Comparison of ENCODE assay signal across 19 cellular contexts in the genomic region with DNA sequence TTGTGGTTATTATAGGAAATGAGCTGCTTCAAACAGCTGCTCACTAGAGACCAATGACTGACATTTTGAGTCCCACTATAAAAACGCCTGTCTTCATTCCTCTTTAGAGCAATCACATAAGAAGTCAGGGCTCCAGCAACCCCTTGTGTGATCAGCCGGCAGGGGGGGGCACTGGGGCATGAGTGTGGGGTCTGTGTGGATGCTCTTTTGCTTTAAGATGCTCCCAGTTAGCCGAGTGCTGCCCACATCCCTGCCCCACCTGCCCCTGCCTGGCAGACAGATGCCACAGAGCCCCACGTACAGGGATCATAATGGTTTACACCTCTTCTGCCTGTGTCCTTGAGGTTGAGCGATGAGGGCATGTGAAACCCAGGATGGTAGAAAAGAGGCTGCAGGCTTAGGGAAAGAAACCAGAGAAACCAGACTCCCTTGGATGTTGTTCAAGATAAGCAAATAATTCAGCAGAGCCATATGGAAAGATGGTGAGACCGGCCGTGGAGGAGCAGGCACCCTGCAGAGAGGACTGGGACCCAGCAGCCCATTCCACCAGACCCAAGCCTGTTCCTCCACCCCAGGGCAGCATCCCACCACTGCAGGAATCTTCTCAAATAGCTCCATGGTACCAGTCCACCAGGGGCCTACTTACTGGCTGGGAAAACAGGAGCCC. TPM values are rescaled to one million over a fixed set of nuclear protein-coding genes. Genes with fewer than 3 reads are reported as not detected.
A peak's percentile ranks its signal among the peaks of the same experiment; 100 is the strongest.
DNase-seq lines count a peak whose midpoint lies in the region; ATAC-seq and TF ChIP-seq lines count a peak whose summit lies in the region.
"Had no signal": no experiment of that assay in that cellular context is flagged by ENCODE, and none has a peak within 500 bp of the region (broad histone marks: within the 10 kb centered on the region; RNA-seq: fewer than 3 reads in every experiment).

No MANE protein-coding gene starts in this region.

- H3K27ac ChIP-seq in dorsolateral prefrontal cortex (no peak overlapping the region), tibial artery (no peak overlapping the region)
- H3K27ac ChIP-seq: KMS-11 had no signal

- no peaks in the 10 kb centered on the region for H3K4me1 ChIP-seq in tibial artery

- no peak for ATAC-seq in GM18870 (IDR thresholded peaks at IDR 0.05; ENCODE audit: unreplicated experiment)
- ATAC-seq: HepG2 had no signal

- intact Hi-C loops in dorsolateral prefrontal cortex (cut with DNase I), result loop anchor here in 1 of 2 donors (10.0 kb wide), 1 partner anchor 242 kb away; no protein-coding TSS in a partner anchor
- intact Hi-C loops in tibial artery (cut with DNase I; ENCODE audit: low total_unique reads), result no loop called here

- no peaks in the 10 kb centered on the region for H3K9me3 ChIP-seq in tibial artery

- no peaks in the 10 kb centered on the region for H3K36me3 ChIP-seq in tibial artery

- TF ChIP-seq CTCF in dorsolateral prefrontal cortex (IDR thresholded peaks at IDR 0.05 in 54 of 56, conservative IDR thresholded peaks at IDR 0.05 in 2 of 56; ENCODE audit: low read depth in 1 of 56, partially characterized antibody in 56 of 56) (no peak), tibial artery (IDR thresholded peaks at IDR 0.05) (no peak)

- DNase-seq in activated effector memory CD4-positive, alpha-beta T cell treated with anti-CD3 and anti-CD28 coated beads, Interleukin-2, amount 50 U/mL, for 16 hours, result peak; percentile 33
- DNase-seq in activated effector memory CD4-positive, alpha-beta T cell treated with Interleukin-2 at 50 U/mL for 16 hours, result no peak
- DNase-seq in NCI-H2196 treated with DMSO at 0.1 percent for 48 hours (lab: John Stamatoyannopoulos, UW; ENCODE audit: unreplicated experiment) (peak; percentile 7), dorsolateral prefrontal cortex (peak in 6 of 10 donors; percentile 2 to 20 (median 16)), tibial artery (peak; percentile 9 to 31), dermis blood vessel endothelial cell (no peak), DMS153 (lab: John Stamatoyannopoulos, UW) (no peak)
- DNase-seq: CD4-positive, alpha-beta memory T cell; NCI-H1105 treated with DMSO at 0.1 percent for 48 hours; NCI-H2081; NCI-H82; SIG-M5; SW 1271 had no signal

- H3K27me3 ChIP-seq in dorsolateral prefrontal cortex (peaks cover 0 to 23% (median 0%) of the 10 kb centered on the region in 45 donors), tibial artery (peaks cover 0 to 17% of the 10 kb centered on the region in 2 donors)

- H3K4me3 ChIP-seq in dorsolateral prefrontal cortex (no peak overlapping the region), tibial artery (no peak overlapping the region)

RNA-seq across cellular contexts. Expression of a gene that starts 55.4 kb away (rescaled TPM):
- 10 to 100 TPM in 17 of 120 experiments, 1 to 10 TPM in 103; 3.0 to 15.5 (median 7.4) TPM for total RNA-seq in dorsolateral prefrontal cortex
- total RNA-seq in dermis blood vessel endothelial cell, result 0.09 TPM in 1 of 2 replicates, not detected in the other
- total RNA-seq: B cell; CD4-positive, alpha-beta memory T cell; HepG2; MCF 10A; RPMI7951 had no signal

Comparison
In these comparisons a context has a peak if more than half of its experiments do, and no peak if none do; other contexts are left out.
1. DNase-seq: peak in activated effector memory CD4-positive, alpha-beta T cell treated with anti-CD3 and anti-CD28 coated beads, Interleukin-2, amount 50 U/mL, for 16 hours (single experiment), NCI-H2196 treated with DMSO at 0.1 percent for 48 hours (single experiment), dorsolateral prefrontal cortex (6 of 10) and tibial artery (2 of 2); none in activated effector memory CD4-positive, alpha-beta T cell treated with Interleukin-2 at 50 U/mL for 16 hours (single experiment), dermis blood vessel endothelial cell (single experiment) and DMS153 (single experiment).